ENCODE assay signal across 20 cellular contexts in the genomic region with DNA sequence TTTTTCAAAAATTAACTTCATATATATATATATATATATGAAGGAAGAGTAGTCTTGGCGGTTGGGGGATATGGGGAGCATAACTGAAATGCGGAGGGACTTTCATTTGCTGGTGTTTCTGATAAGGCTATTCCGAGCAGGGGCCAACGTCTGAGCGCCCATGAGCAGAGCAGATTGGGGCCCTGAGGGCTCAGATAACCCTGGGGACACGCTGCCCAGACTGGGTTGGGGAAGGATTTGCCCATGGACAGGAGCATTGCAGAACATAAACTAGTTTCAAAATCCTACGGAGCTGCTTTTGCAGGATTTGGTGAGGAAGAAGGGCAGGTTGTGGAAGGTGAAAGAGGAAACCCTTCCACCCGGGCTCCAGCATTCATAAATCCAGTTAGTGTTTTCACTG.
"Had no signal": no experiment of that assay in that cellular context is flagged by ENCODE, and none has a peak within 500 bp of the region (broad histone marks: within the 10 kb centered on the region; RNA-seq: fewer than 3 reads in every experiment).

No MANE protein-coding gene starts in this region.

- H3K27me3 ChIP-seq: hepatocyte, sigmoid colon, testis, transverse colon had no signal

- H3K4me3 ChIP-seq: hepatocyte, lung, psoas muscle, sigmoid colon, skin epidermis, testis, transverse colon had no signal

- H3K4me2 ChIP-seq: hepatocyte had no signal

- ATAC-seq: effector memory CD8-positive, alpha-beta T cell; left colon; left ventricle myocardium superior; psoas muscle; stimulated activated naive B cell treated with anti-CD40 and anti-IgM and Interleukin-4, amounts not matched to agents 10 μg/mL and 1 μg/mL and 100 μg/mL, for 72 hours; stimulated activated naive CD8-positive, alpha-beta T cell treated with anti-CD3 and anti-CD28 coated beads, Interleukin-15, amount 100 ng/mL, for 72 hours had no signal

- H3K79me2 ChIP-seq: hepatocyte, parathyroid adenoma had no signal

- DNase-seq: effector memory CD8-positive, alpha-beta T cell; foreskin melanocyte; head of caudate nucleus; left colon; left ventricle myocardium superior; mesenchymal stem cell; naive B cell; psoas muscle; sigmoid colon; stimulated activated CD4-positive, alpha-beta T cell treated with anti-CD3 and anti-CD28 coated beads, Interleukin-2, amount 100 ng/mL, for 24 hours; stimulated activated CD4-positive, alpha-beta T cell treated with anti-CD3 and anti-CD28 coated beads, Interleukin-4, amount 100 ng/mL, for 4 hours; stimulated activated naive B cell treated with anti-CD40 and anti-IgM and Interleukin-4, amounts not matched to agents 10 μg/mL and 1 μg/mL and 100 μg/mL, for 72 hours; stimulated activated naive CD8-positive, alpha-beta T cell treated with anti-CD3 and anti-CD28 coated beads, Interleukin-15, amount 100 ng/mL, for 72 hours; testis; transverse colon had no signal

- H2AFZ ChIP-seq: hepatocyte, parathyroid adenoma had no signal

- H3K27ac ChIP-seq: hepatocyte, parathyroid adenoma, psoas muscle, sigmoid colon, skin epidermis, testis, transverse colon had no signal

- H3K9me3 ChIP-seq: psoas muscle, testis, transverse colon had no signal

- H3K36me3 ChIP-seq: sigmoid colon, transverse colon had no signal

- H3K4me1 ChIP-seq: parathyroid adenoma, psoas muscle, sigmoid colon, testis, transverse colon had no signal

- H3K9ac ChIP-seq: parathyroid adenoma had no signal

- FAIRE-seq: colon had no signal
